In genomic region chr3:187024561-187025226, GRCh38 we compare ENCODE assay signal across 16 cellular contexts.
DNase-seq lines count a peak whose midpoint lies in the region; ATAC-seq, FAIRE-seq and TF ChIP-seq lines count a peak whose summit lies in the region.
"Had no signal": no experiment of that assay in that cellular context is flagged by ENCODE, and none has a peak within 500 bp of the region (broad histone marks: within the 10 kb centered on the region; RNA-seq: fewer than 3 reads in every experiment).

No MANE protein-coding gene starts in this region.

- peaks cover 27% of the 10 kb centered on the region for H3K4me1 ChIP-seq in GM12878 (ENCODE audit: control insufficient read depth, insufficient read depth, low read length)
- H3K4me1 ChIP-seq: gastroesophageal sphincter, uterus had no signal

- TF ChIP-seq RAD21 in GM12878 (IDR thresholded peaks at IDR 0.05; ENCODE audit: insufficient read depth, low read depth, low read length): no peak

- H3K27ac ChIP-seq in GM12878 (ENCODE audit: control insufficient read depth, insufficient read depth): peak overlapping the region; percentile 92
- H3K27ac ChIP-seq: uterus had no signal

- H3K4me3 Mint-ChIP-seq in activated CD8-positive, alpha-beta memory T cell treated with anti-CD3 and anti-CD28 coated beads, Interleukin-2, amount 10 ng/mL, durations not matched to agents 7 days and 5 days: peak overlapping the region; percentile 71
- H3K4me3 Mint-ChIP-seq in stimulated activated effector memory CD8-positive, alpha-beta T cell treated with anti-CD3 and anti-CD28 coated beads, Interleukin-12 subunit alpha, Interleukin-12 subunit beta, amount 100 ng/mL, for 72 hours: peak overlapping the region; percentile 68

- in situ Hi-C loops in GM12878 (cut with MboI): no loop called here

- no TSS peak for BruUV-seq in GM12878 (replicated peaks; lab: Mats Ljungman, UMichigan)

- no peak for ATAC-seq in activated CD8-positive, alpha-beta memory T cell treated with anti-CD3 and anti-CD28 coated beads, Interleukin-2, amount 10 ng/mL, durations not matched to agents 7 days and 5 days
- ATAC-seq in GM12878 (no peak), GM21515 (IDR thresholded peaks at IDR 0.05; ENCODE audit: unreplicated experiment) (no peak)
- no peak for ATAC-seq in stimulated activated effector memory CD8-positive, alpha-beta T cell treated with anti-CD3 and anti-CD28 coated beads, Interleukin-12 subunit alpha, Interleukin-12 subunit beta, amount 100 ng/mL, for 72 hours
- ATAC-seq: gastroesophageal sphincter had no signal

- peak overlapping the region; percentile 86 for H3K9ac ChIP-seq in GM12878 (ENCODE audit: control insufficient read depth, insufficient read depth, low read length)

- SMC1A ChIA-PET in GM12878 (lab: Charles Lee; ENCODE audit: uncharacterized antibody, unreplicated experiment): interaction anchor here (1.0 to 10.8 kb wide), 7 partner anchors 8 to 92 kb away, joined by 3 to 213 read pairs (median 42); partner anchors contain the start of gene ST6GAL1

- POLR2A ChIA-PET in GM12878 (lab: Charles Lee): interaction anchor here (0.7 to 10.2 kb wide), 7 partner anchors 8 to 241 kb away, joined by 3 to 137 read pairs (median 9); partner anchors contain the start of gene EIF4A2

- no peaks in the 10 kb centered on the region; a peak in 1 of 4 replicates for H3K36me3 ChIP-seq in GM12878 (ENCODE audit: control insufficient read depth in 2 of 2, insufficient read depth in 2 of 2, low read length in 1 of 2)
- H3K36me3 ChIP-seq: gastroesophageal sphincter, uterus had no signal

- TF ChIP-seq CTCF in GM12878 (IDR thresholded peaks at IDR 0.05 in 2 of 3, conservative IDR thresholded peaks at IDR 0.05 in 1 of 3; ENCODE audit: control insufficient read depth in 2 of 3, extremely low read depth in 1 of 3, insufficient read depth in 1 of 3, low read depth in 3 of 3, low read length in 3 of 3): no peak

- H3K79me2 ChIP-seq in GM12878 (ENCODE audit: control insufficient read depth, insufficient read depth, low read length): peaks cover 89% of the 10 kb centered on the region

- H2AFZ ChIP-seq in GM12878 (ENCODE audit: control insufficient read depth, low read depth, low read length): no peak overlapping the region

- H3K27me3 ChIP-seq in GM12878 (replicated peaks in 1 of 2; ENCODE audit: control insufficient read depth in 2 of 2, insufficient read depth in 2 of 2, low read length in 1 of 2): no peaks in the 10 kb centered on the region
- H3K27me3 ChIP-seq: gastroesophageal sphincter, uterus had no signal

- no peaks in the 10 kb centered on the region for H3K9me3 ChIP-seq in GM12878 (replicated peaks; ENCODE audit: control insufficient read depth, insufficient read depth, low read length)
- H3K9me3 ChIP-seq: gastroesophageal sphincter, uterus had no signal

- peaks cover 56% of the 10 kb centered on the region for H3K4me1 Mint-ChIP-seq in activated CD8-positive, alpha-beta memory T cell treated with anti-CD3 and anti-CD28 coated beads, Interleukin-2, amount 10 ng/mL, durations not matched to agents 7 days and 5 days
- peaks cover 62% of the 10 kb centered on the region for H3K4me1 Mint-ChIP-seq in stimulated activated effector memory CD8-positive, alpha-beta T cell treated with anti-CD3 and anti-CD28 coated beads, Interleukin-12 subunit alpha, Interleukin-12 subunit beta, amount 100 ng/mL, for 72 hours

- peaks cover 27% of the 10 kb centered on the region for H3K36me3 Mint-ChIP-seq in activated CD8-positive, alpha-beta memory T cell treated with anti-CD3 and anti-CD28 coated beads, Interleukin-2, amount 10 ng/mL, durations not matched to agents 7 days and 5 days
- H3K36me3 Mint-ChIP-seq in stimulated activated effector memory CD8-positive, alpha-beta T cell treated with anti-CD3 and anti-CD28 coated beads, Interleukin-12 subunit alpha, Interleukin-12 subunit beta, amount 100 ng/mL, for 72 hours: peaks cover 20% of the 10 kb centered on the region

- H3K4me2 ChIP-seq in GM12878 (ENCODE audit: control insufficient read depth, insufficient read depth): peak overlapping the region; percentile 52

- CTCF ChIA-PET in activated CD8-positive, alpha-beta memory T cell treated with anti-CD3 and anti-CD28 coated beads, Interleukin-2, amount 10 ng/mL, durations not matched to agents 7 days and 5 days (lab: Charles Lee): interaction anchor here (0.7 to 3.9 kb wide), 4 partner anchors 8 to 114 kb away, joined by 3 to 33 read pairs (median 12); partner anchors contain the start of gene RPL39L
- CTCF ChIA-PET in GM12878 (lab: Yijun Ruan, JAX): interaction anchor here (1.0 to 4.6 kb wide), 7 partner anchors 12 to 140 kb away, joined by 3 to 23 read pairs (median 6); no protein-coding TSS in a partner anchor

- H3K27me3 Mint-ChIP-seq in activated CD8-positive, alpha-beta memory T cell treated with anti-CD3 and anti-CD28 coated beads, Interleukin-2, amount 10 ng/mL, durations not matched to agents 7 days and 5 days: no peaks in the 10 kb centered on the region

- no peak for TF ChIP-seq POLR2A in GM12878 (IDR thresholded peaks at IDR 0.05; ENCODE audit: low read depth, low read length)

- H3K9me3 Mint-ChIP-seq in activated CD8-positive, alpha-beta memory T cell treated with anti-CD3 and anti-CD28 coated beads, Interleukin-2, amount 10 ng/mL, durations not matched to agents 7 days and 5 days (ENCODE audit: low read depth): peaks cover 3% of the 10 kb centered on the region
- H3K9me3 Mint-ChIP-seq in stimulated activated effector memory CD8-positive, alpha-beta T cell treated with anti-CD3 and anti-CD28 coated beads, Interleukin-12 subunit alpha, Interleukin-12 subunit beta, amount 100 ng/mL, for 72 hours: no peaks in the 10 kb centered on the region

- peak overlapping the region; percentile 76 for H3K4me3 ChIP-seq in GM12878
- H3K4me3 ChIP-seq: gastroesophageal sphincter, uterus had no signal

- no peak for TF ChIP-seq EP300 in GM12878 (IDR thresholded peaks at IDR 0.05; ENCODE audit: borderline replicate concordance in 1 of 2, control insufficient read depth in 1 of 2, low read depth in 2 of 2, low read length in 2 of 2)

- RAD21 ChIA-PET in GM12878 (lab: Charles Lee; ENCODE audit: unreplicated experiment): interaction anchor here (0.7 to 9.9 kb wide), 9 partner anchors 8 to 1486 kb away, joined by 3 to 183 read pairs (median 35); partner anchors contain the start of gene ST6GAL1

- FAIRE-seq in GM12878 (lab: Jason Lieb, UNC): no peak
- FAIRE-seq: endometrium, H54 had no signal

- intact Hi-C loops in GM12878 (cut with micrococcal nuclease; ENCODE audit: unreplicated experiment): loop anchor here (5.0 to 10.0 kb wide), 6 partner anchors 37 to 1090 kb away; partner anchors contain the start of genes EIF4A2, TBCCD1 and TRA2B

- DNase-seq in activated CD8-positive, alpha-beta memory T cell treated with anti-CD3 and anti-CD28 coated beads, Interleukin-2, amount 10 ng/mL, durations not matched to agents 7 days and 5 days: no peak
- DNase-seq in activated CD8-positive, alpha-beta memory T cell treated with anti-CD3 and anti-CD28 coated beads for 24 hours: no peak
- DNase-seq in MV-4-11 (lab: John Stamatoyannopoulos, UW) (peak; percentile 21), GM12878 (ENCODE audit: low read depth, low spot score) (no peak), pons (ENCODE audit: low spot score) (no peak)
- DNase-seq in stimulated activated effector memory CD8-positive, alpha-beta T cell treated with anti-CD3 and anti-CD28 coated beads, Interleukin-12 subunit alpha, Interleukin-12 subunit beta, amount 100 ng/mL, for 72 hours (ENCODE audit: low spot score in 2 of 2): peak in 1 of 2 donors; percentile 34
- no peak for DNase-seq in effector CD4-positive, alpha-beta T cell
- DNase-seq: DMS53, islet precursor cell, NCI-H2171 treated with DMSO at 0.1 percent for 48 hours, T-helper 9 cell, uterus had no signal

- H4K20me1 ChIP-seq in GM12878 (ENCODE audit: control insufficient read depth, insufficient read depth): no peaks in the 10 kb centered on the region

- peak overlapping the region; percentile 95 for H3K27ac Mint-ChIP-seq in activated CD8-positive, alpha-beta memory T cell treated with anti-CD3 and anti-CD28 coated beads, Interleukin-2, amount 10 ng/mL, durations not matched to agents 7 days and 5 days
- H3K27ac Mint-ChIP-seq in stimulated activated effector memory CD8-positive, alpha-beta T cell treated with anti-CD3 and anti-CD28 coated beads, Interleukin-12 subunit alpha, Interleukin-12 subunit beta, amount 100 ng/mL, for 72 hours: peak overlapping the region; percentile 93

- WGBS in GM12878 (ENCODE audit: insufficient coverage, insufficient replicate concordance, low lambda C conversion rate, missing lambda C conversion rate): under 1% methylated on average over 10 of the region's 10 CpGs

TF ChIP-seq in GM12878, 131 proteins besides CTCF, POLR2A, EP300 and RAD21 (continues in another document):
- TF ChIP-seq LARP7 (IDR thresholded peaks at IDR 0.05) (no peak; the same call in 1 of the 2 replicates), SMARCA5 (IDR thresholded peaks at IDR 0.05) (no peak), IKZF1 (conservative IDR thresholded peaks at IDR 0.05) (no peak), CHD1 (IDR thresholded peaks at IDR 0.05; ENCODE audit: low read depth, low read length) (peak; percentile 56; the same call in 1 of the 2 replicates), USF2 (IDR thresholded peaks at IDR 0.05; ENCODE audit: borderline replicate concordance, low read depth, low read length) (no peak), SREBF1 (IDR thresholded peaks at IDR 0.05; ENCODE audit: low read length) (no peak), ATF2 (IDR thresholded peaks at IDR 0.05; ENCODE audit: low read length) (peak; percentile 17; the same call in 1 of the 2 replicates), FOS (IDR thresholded peaks at IDR 0.05; ENCODE audit: borderline replicate concordance, extremely low read depth, insufficient read length) (no peak), MTA3 (IDR thresholded peaks at IDR 0.05; ENCODE audit: borderline replicate concordance, low read length) (0 out of 2 replicates have a peak, but pooled peaks have one; percentile 29)
